In genomic region chr22:22428222-22429098, GRCh38 we compare ENCODE assay signal across 34 cellular contexts.
"Had no signal": no experiment of that assay in that cellular context is flagged by ENCODE, and none has a peak within 500 bp of the region (broad histone marks: within the 10 kb centered on the region; RNA-seq: fewer than 3 reads in every experiment).

No MANE protein-coding gene starts in this region.

- ATAC-seq: activated CD4-positive, alpha-beta T cell treated with anti-CD3 and anti-CD28 coated beads for 36 hours; activated CD8-positive, alpha-beta memory T cell treated with anti-CD3 and anti-CD28 coated beads, Interleukin-2, amount 10 ng/mL, durations not matched to agents 7 days and 5 days; activated CD8-positive, alpha-beta T cell treated with anti-CD3 and anti-CD28 coated beads, Interleukin-2, amount 10 ng/mL, durations not matched to agents 7 days and 5 days; activated naive CD8-positive, alpha-beta T cell treated with anti-CD3 and anti-CD28 coated beads, Interleukin-2, amount 50 U/mL, for 24 hours; esophagus mucosa; T-helper 17 cell had no signal

- H3K9me3 Mint-ChIP-seq: activated CD4-positive, alpha-beta memory T cell treated with anti-CD3 and anti-CD28 coated beads for 36 hours; activated CD4-positive, alpha-beta T cell treated with anti-CD3 and anti-CD28 coated beads, Interleukin-2, amount 10 ng/mL, durations not matched to agents 24 days and 14 days; activated naive CD4-positive, alpha-beta T cell treated with anti-CD3 and anti-CD28 coated beads for 36 hours; activated naive CD4-positive, alpha-beta T cell treated with anti-CD3 and anti-CD28 coated beads, Interleukin-2, amount 50 U/mL, for 24 hours; activated naive CD8-positive, alpha-beta T cell treated with anti-CD3 and anti-CD28 coated beads for 36 hours; activated naive CD8-positive, alpha-beta T cell treated with anti-CD3 and anti-CD28 coated beads, Interleukin-2, amount 50 U/mL, for 24 hours; activated T-helper 1 cell treated with anti-CD3 and anti-CD28 coated beads, Interleukin-12 subunit alpha, Interleukin-12 subunit beta, Interleukin-2, Interleukin-4 antibody, amounts not matched to agents 30 ng/mL and 10 ng/mL and 1 ng/mL, durations not matched to agents 14 hours and 24 hours and 36 hours; activated T-helper 2 cell treated with anti-CD3 and anti-CD28 coated beads, Interferon-gamma antibody, Interleukin-2, Interleukin-4, amounts not matched to agents 10 μg/mL and 5 μg/mL and 100 μg/mL, durations not matched to agents 14 hours and 24 hours and 36 hours; central memory CD8-positive, alpha-beta T cell; dendritic cell treated with granulocyte-macrophage colony-stimulating factor and Interleukin-4, amounts not matched to agents 40 ng/mL and 50 ng/mL, for 4 days; endodermal cell; T-helper 2 cell treated with Interferon-gamma antibody and Interleukin-4, amounts not matched to agents 5 μg/mL and 100 μg/mL, for 36 hours had no signal

- H3K4me3 Mint-ChIP-seq: activated CD4-positive, alpha-beta memory T cell treated with anti-CD3 and anti-CD28 coated beads for 36 hours; activated CD4-positive, alpha-beta T cell treated with anti-CD3 and anti-CD28 coated beads for 36 hours; activated CD4-positive, alpha-beta T cell treated with anti-CD3 and anti-CD28 coated beads, Interleukin-2, amount 10 ng/mL, durations not matched to agents 24 days and 14 days; activated CD8-positive, alpha-beta memory T cell treated with anti-CD3 and anti-CD28 coated beads, Interleukin-2, amount 10 ng/mL, durations not matched to agents 7 days and 5 days; activated CD8-positive, alpha-beta T cell treated with anti-CD3 and anti-CD28 coated beads, Interleukin-2, amount 10 ng/mL, durations not matched to agents 7 days and 5 days; activated naive CD4-positive, alpha-beta T cell treated with anti-CD3 and anti-CD28 coated beads for 36 hours; activated naive CD4-positive, alpha-beta T cell treated with anti-CD3 and anti-CD28 coated beads, Interleukin-2, amount 50 U/mL, for 24 hours; activated naive CD8-positive, alpha-beta T cell treated with anti-CD3 and anti-CD28 coated beads for 36 hours; activated naive CD8-positive, alpha-beta T cell treated with anti-CD3 and anti-CD28 coated beads, Interleukin-2, amount 50 U/mL, for 24 hours; activated T-helper 1 cell treated with anti-CD3 and anti-CD28 coated beads, Interleukin-12 subunit alpha, Interleukin-12 subunit beta, Interleukin-2, Interleukin-4 antibody, amounts not matched to agents 30 ng/mL and 10 ng/mL and 1 ng/mL, durations not matched to agents 14 hours and 24 hours and 36 hours; brain; central memory CD8-positive, alpha-beta T cell; dendritic cell treated with granulocyte-macrophage colony-stimulating factor and Interleukin-4, amounts not matched to agents 40 ng/mL and 50 ng/mL, for 4 days; endodermal cell; T-helper 17 cell; T-helper 2 cell treated with Interferon-gamma antibody and Interleukin-4, amounts not matched to agents 5 μg/mL and 100 μg/mL, for 36 hours had no signal

- H3K4me1 Mint-ChIP-seq: activated CD4-positive, alpha-beta T cell treated with anti-CD3 and anti-CD28 coated beads for 36 hours; activated CD4-positive, alpha-beta T cell treated with anti-CD3 and anti-CD28 coated beads, Interleukin-2, amount 10 ng/mL, durations not matched to agents 24 days and 14 days; activated CD8-positive, alpha-beta memory T cell treated with anti-CD3 and anti-CD28 coated beads, Interleukin-2, amount 10 ng/mL, durations not matched to agents 7 days and 5 days; activated naive CD4-positive, alpha-beta T cell treated with anti-CD3 and anti-CD28 coated beads, Interleukin-2, amount 50 U/mL, for 24 hours; activated naive CD8-positive, alpha-beta T cell treated with anti-CD3 and anti-CD28 coated beads for 36 hours; central memory CD8-positive, alpha-beta T cell; endodermal cell had no signal

- H3K27ac ChIP-seq: adrenal gland, ascending aorta, breast epithelium, coronary artery, dorsolateral prefrontal cortex had no signal

- DNase-seq: activated CD4-positive, alpha-beta memory T cell treated with anti-CD3 and anti-CD28 coated beads for 36 hours; activated CD4-positive, alpha-beta T cell treated with anti-CD3 and anti-CD28 coated beads for 36 hours; activated CD4-positive, alpha-beta T cell treated with anti-CD3 and anti-CD28 coated beads, Interleukin-2, amount 10 ng/mL, durations not matched to agents 24 days and 14 days; activated CD4-positive, CD25-positive, alpha-beta regulatory T cell; activated CD4-positive, CD25-positive, alpha-beta regulatory T cell treated with anti-CD3 and anti-CD28 coated beads, Interleukin-2, amount 50 U/mL, for 72 hours; activated CD8-positive, alpha-beta memory T cell treated with anti-CD3 and anti-CD28 coated beads, Interleukin-2, amount 10 ng/mL, durations not matched to agents 7 days and 5 days; activated CD8-positive, alpha-beta memory T cell treated with anti-CD3 and anti-CD28 coated beads, Interleukin-2, amount 50 U/mL, for 4 hours; activated CD8-positive, alpha-beta T cell treated with anti-CD3 and anti-CD28 coated beads, Interleukin-2, amount 10 ng/mL, durations not matched to agents 7 days and 5 days; activated effector memory CD4-positive, alpha-beta T cell treated with anti-CD3 and anti-CD28 coated beads, Interleukin-2, amount 50 U/mL, for 16 hours; activated naive CD4-positive, alpha-beta T cell treated with anti-CD3 and anti-CD28 coated beads for 36 hours; activated naive CD8-positive, alpha-beta T cell treated with anti-CD3 and anti-CD28 coated beads for 36 hours; activated naive CD8-positive, alpha-beta T cell treated with anti-CD3 and anti-CD28 coated beads, Interleukin-2, amount 50 U/mL, for 24 hours; activated T-cell treated with anti-CD3 and anti-CD28 coated beads, Interleukin-2, amount 50 U/mL, for 1 hour; activated T-cell treated with anti-CD3 and anti-CD28 coated beads, Interleukin-2, amount 50 U/mL, for 48 hours; adrenal gland; dorsolateral prefrontal cortex; effector memory CD4-positive, alpha-beta T cell; endodermal cell; foreskin fibroblast; T-helper 1 cell; T-helper 17 cell; T1000 had no signal

- H3K4me1 ChIP-seq: ascending aorta, breast epithelium had no signal

- H3K36me3 ChIP-seq: adrenal gland, ascending aorta, breast epithelium had no signal

- H3K9me3 ChIP-seq: adrenal gland, ascending aorta, breast epithelium had no signal

- H3K27ac Mint-ChIP-seq: activated CD4-positive, alpha-beta memory T cell treated with anti-CD3 and anti-CD28 coated beads for 36 hours; activated CD4-positive, alpha-beta T cell treated with anti-CD3 and anti-CD28 coated beads for 36 hours; activated CD4-positive, alpha-beta T cell treated with anti-CD3 and anti-CD28 coated beads, Interleukin-2, amount 10 ng/mL, durations not matched to agents 24 days and 14 days; activated CD8-positive, alpha-beta memory T cell treated with anti-CD3 and anti-CD28 coated beads, Interleukin-2, amount 10 ng/mL, durations not matched to agents 7 days and 5 days; activated CD8-positive, alpha-beta T cell treated with anti-CD3 and anti-CD28 coated beads, Interleukin-2, amount 10 ng/mL, durations not matched to agents 7 days and 5 days; activated naive CD4-positive, alpha-beta T cell treated with anti-CD3 and anti-CD28 coated beads for 36 hours; activated naive CD4-positive, alpha-beta T cell treated with anti-CD3 and anti-CD28 coated beads, Interleukin-2, amount 50 U/mL, for 24 hours; activated naive CD8-positive, alpha-beta T cell treated with anti-CD3 and anti-CD28 coated beads for 36 hours; activated naive CD8-positive, alpha-beta T cell treated with anti-CD3 and anti-CD28 coated beads, Interleukin-2, amount 50 U/mL, for 24 hours; activated T-helper 1 cell treated with anti-CD3 and anti-CD28 coated beads, Interleukin-12 subunit alpha, Interleukin-12 subunit beta, Interleukin-2, Interleukin-4 antibody, amounts not matched to agents 30 ng/mL and 10 ng/mL and 1 ng/mL, durations not matched to agents 14 hours and 24 hours and 36 hours; activated T-helper 2 cell treated with anti-CD3 and anti-CD28 coated beads, Interferon-gamma antibody, Interleukin-2, Interleukin-4, amounts not matched to agents 10 μg/mL and 5 μg/mL and 100 μg/mL, durations not matched to agents 14 hours and 24 hours and 36 hours; brain; dendritic cell treated with granulocyte-macrophage colony-stimulating factor and Interleukin-4, amounts not matched to agents 40 ng/mL and 50 ng/mL, for 4 days; endodermal cell; T-helper 2 cell treated with Interferon-gamma antibody and Interleukin-4, amounts not matched to agents 5 μg/mL and 100 μg/mL, for 36 hours had no signal

- H3K36me3 Mint-ChIP-seq: activated CD4-positive, alpha-beta memory T cell treated with anti-CD3 and anti-CD28 coated beads for 36 hours; activated CD8-positive, alpha-beta memory T cell treated with anti-CD3 and anti-CD28 coated beads, Interleukin-2, amount 10 ng/mL, durations not matched to agents 7 days and 5 days; activated naive CD4-positive, alpha-beta T cell treated with anti-CD3 and anti-CD28 coated beads, Interleukin-2, amount 50 U/mL, for 24 hours; activated naive CD8-positive, alpha-beta T cell treated with anti-CD3 and anti-CD28 coated beads for 36 hours; brain had no signal

- H3K4me3 ChIP-seq: adrenal gland, ascending aorta, breast epithelium, coronary artery, dorsolateral prefrontal cortex had no signal

- FAIRE-seq: frontal cortex had no signal

- H3K27me3 ChIP-seq: adrenal gland, ascending aorta, breast epithelium had no signal
